In the genomic region with DNA sequence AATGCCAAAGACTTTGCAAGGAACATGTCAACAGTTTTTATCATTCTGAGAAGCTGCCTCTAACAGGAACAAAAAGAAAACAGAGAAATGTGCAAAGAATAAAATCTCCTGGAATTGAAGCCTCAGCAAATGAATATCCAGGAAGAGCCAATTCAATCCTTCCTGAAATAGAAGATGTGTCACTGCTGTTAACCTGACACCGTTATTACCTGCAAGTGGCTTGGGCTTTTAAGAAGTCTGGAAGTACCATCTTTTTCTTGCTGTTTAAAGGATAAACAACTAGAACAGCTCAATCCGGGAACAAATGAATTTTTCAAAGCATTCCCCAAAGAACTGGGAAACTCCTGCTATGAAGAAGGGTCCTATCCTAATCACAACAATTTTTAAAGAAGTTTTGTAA, we compare ENCODE assay signal across 34 cellular contexts.
"Had no signal": no experiment of that assay in that cellular context is flagged by ENCODE, and none has a peak within 500 bp of the region (broad histone marks: within the 10 kb centered on the region; RNA-seq: fewer than 3 reads in every experiment).

No MANE protein-coding gene starts in this region.

- H3K27me3 Mint-ChIP-seq: activated naive CD4-positive, alpha-beta T cell treated with anti-CD3 and anti-CD28 coated beads, Interleukin-2, amount 10 ng/mL, durations not matched to agents 7 days and 5 days had no signal

- H3K27ac ChIP-seq: brain microvascular endothelial cell, coronary artery, pancreas, prostate gland, right atrium auricular region, suprapubic skin had no signal

- H3K4me1 ChIP-seq: heart left ventricle, pancreas, right atrium auricular region, suprapubic skin had no signal

- H3K36me3 ChIP-seq: ascending aorta, brain microvascular endothelial cell, heart left ventricle, pancreas, prostate gland, right atrium auricular region, stomach, suprapubic skin, tibial artery had no signal

- DNase-seq: activated CD4-positive, alpha-beta memory T cell treated with anti-CD3 and anti-CD28 coated beads for 36 hours; activated CD4-positive, alpha-beta T cell treated with anti-CD3 and anti-CD28 coated beads, Interleukin-2, amount 10 ng/mL, durations not matched to agents 24 days and 14 days; activated CD4-positive, CD25-positive, alpha-beta regulatory T cell treated with anti-CD3 and anti-CD28 coated beads, Interleukin-2, amount 50 U/mL, for 72 hours; activated CD8-positive, alpha-beta memory T cell treated with anti-CD3 and anti-CD28 coated beads, Interleukin-2, amount 50 U/mL, for 4 hours; activated effector memory CD4-positive, alpha-beta T cell treated with anti-CD3 and anti-CD28 coated beads, Interleukin-2, amount 50 U/mL, for 16 hours; activated naive CD4-positive, alpha-beta T cell treated with anti-CD3 and anti-CD28 coated beads, Interleukin-2, amount 10 ng/mL, durations not matched to agents 7 days and 5 days; activated naive CD8-positive, alpha-beta T cell treated with anti-CD3 and anti-CD28 coated beads, Interleukin-2, amount 10 ng/mL, durations not matched to agents 7 days and 5 days; activated T-cell treated with anti-CD3 and anti-CD28 coated beads, Interleukin-2, amount 50 U/mL, for 1 hour; brain microvascular endothelial cell; dorsolateral prefrontal cortex; effector memory CD4-positive, alpha-beta T cell; heart left ventricle; hypothalamus; immature natural killer cell; kidney; left colon; naive thymus-derived CD4-positive, alpha-beta T cell; nucleus accumbens; pancreas; stimulated activated CD4-positive, alpha-beta T cell treated with anti-CD3 and anti-CD28 coated beads, Interleukin-15, amount 100 ng/mL, for 24 hours; stimulated activated CD4-positive, alpha-beta T cell treated with anti-CD3 and anti-CD28 coated beads, Interleukin-2, amount 100 ng/mL, for 24 hours; stimulated activated naive B cell treated with anti-CD40 and anti-IgM and Interleukin-4, amounts not matched to agents 10 μg/mL and 1 μg/mL and 100 μg/mL, for 72 hours; stomach; T-helper 9 cell; tibial artery had no signal

- ATAC-seq: heart left ventricle; left colon; naive thymus-derived CD4-positive, alpha-beta T cell; pancreas; stimulated activated naive B cell treated with anti-CD40 and anti-IgM and Interleukin-4, amounts not matched to agents 10 μg/mL and 1 μg/mL and 100 μg/mL, for 72 hours had no signal

- H3K9me3 ChIP-seq: ascending aorta, pancreas, prostate gland, suprapubic skin, tibial artery had no signal

- H3K4me3 Mint-ChIP-seq: activated CD4-positive, alpha-beta memory T cell treated with anti-CD3 and anti-CD28 coated beads for 36 hours; activated CD4-positive, alpha-beta T cell treated with anti-CD3 and anti-CD28 coated beads, Interleukin-2, amount 10 ng/mL, durations not matched to agents 24 days and 14 days; activated naive CD4-positive, alpha-beta T cell treated with anti-CD3 and anti-CD28 coated beads, Interleukin-2, amount 10 ng/mL, durations not matched to agents 7 days and 5 days; activated naive CD8-positive, alpha-beta T cell treated with anti-CD3 and anti-CD28 coated beads, Interleukin-2, amount 10 ng/mL, durations not matched to agents 7 days and 5 days; activated T-helper 1 cell treated with anti-CD3 and anti-CD28 coated beads, Interleukin-12 subunit alpha, Interleukin-12 subunit beta, Interleukin-2, Interleukin-4 antibody, amounts not matched to agents 30 ng/mL and 10 ng/mL and 1 ng/mL, durations not matched to agents 14 hours and 24 hours and 36 hours; immature natural killer cell; mesothelial cell of epicardium; naive thymus-derived CD4-positive, alpha-beta T cell; neural crest cell; stimulated activated naive B cell treated with anti-CD40 and anti-IgM and Interleukin-4, amounts not matched to agents 10 μg/mL and 1 μg/mL and 100 μg/mL, for 72 hours; T-helper 1 cell treated with Interleukin-12 subunit alpha and Interleukin-12 subunit beta and Interleukin-4 antibody, amounts not matched to agents 30 μg/mL and 1 μg/mL, for 36 hours had no signal

- H3K4me3 ChIP-seq: ascending aorta, coronary artery, dorsolateral prefrontal cortex, heart left ventricle, pancreas, prostate gland, right atrium auricular region, stomach, suprapubic skin, tibial artery had no signal

- H3K36me3 Mint-ChIP-seq: activated CD4-positive, alpha-beta memory T cell treated with anti-CD3 and anti-CD28 coated beads for 36 hours; activated naive CD4-positive, alpha-beta T cell treated with anti-CD3 and anti-CD28 coated beads, Interleukin-2, amount 10 ng/mL, durations not matched to agents 7 days and 5 days; activated naive CD8-positive, alpha-beta T cell treated with anti-CD3 and anti-CD28 coated beads, Interleukin-2, amount 10 ng/mL, durations not matched to agents 7 days and 5 days; immature natural killer cell; naive thymus-derived CD4-positive, alpha-beta T cell; stimulated activated naive B cell treated with anti-CD40 and anti-IgM and Interleukin-4, amounts not matched to agents 10 μg/mL and 1 μg/mL and 100 μg/mL, for 72 hours had no signal

- H3K4me1 Mint-ChIP-seq: activated CD4-positive, alpha-beta T cell treated with anti-CD3 and anti-CD28 coated beads, Interleukin-2, amount 10 ng/mL, durations not matched to agents 24 days and 14 days; activated naive CD4-positive, alpha-beta T cell treated with anti-CD3 and anti-CD28 coated beads, Interleukin-2, amount 10 ng/mL, durations not matched to agents 7 days and 5 days; activated naive CD8-positive, alpha-beta T cell treated with anti-CD3 and anti-CD28 coated beads, Interleukin-2, amount 10 ng/mL, durations not matched to agents 7 days and 5 days; immature natural killer cell; naive thymus-derived CD4-positive, alpha-beta T cell; neural crest cell; stimulated activated naive B cell treated with anti-CD40 and anti-IgM and Interleukin-4, amounts not matched to agents 10 μg/mL and 1 μg/mL and 100 μg/mL, for 72 hours had no signal

- H3K9me3 Mint-ChIP-seq: activated CD4-positive, alpha-beta memory T cell treated with anti-CD3 and anti-CD28 coated beads for 36 hours; activated CD4-positive, alpha-beta T cell treated with anti-CD3 and anti-CD28 coated beads, Interleukin-2, amount 10 ng/mL, durations not matched to agents 24 days and 14 days; activated naive CD4-positive, alpha-beta T cell treated with anti-CD3 and anti-CD28 coated beads, Interleukin-2, amount 10 ng/mL, durations not matched to agents 7 days and 5 days; activated T-helper 1 cell treated with anti-CD3 and anti-CD28 coated beads, Interleukin-12 subunit alpha, Interleukin-12 subunit beta, Interleukin-2, Interleukin-4 antibody, amounts not matched to agents 30 ng/mL and 10 ng/mL and 1 ng/mL, durations not matched to agents 14 hours and 24 hours and 36 hours; T-helper 1 cell treated with Interleukin-12 subunit alpha and Interleukin-12 subunit beta and Interleukin-4 antibody, amounts not matched to agents 30 μg/mL and 1 μg/mL, for 36 hours had no signal

- H3K27ac Mint-ChIP-seq: activated CD4-positive, alpha-beta memory T cell treated with anti-CD3 and anti-CD28 coated beads for 36 hours; activated CD4-positive, alpha-beta T cell treated with anti-CD3 and anti-CD28 coated beads, Interleukin-2, amount 10 ng/mL, durations not matched to agents 24 days and 14 days; activated naive CD4-positive, alpha-beta T cell treated with anti-CD3 and anti-CD28 coated beads, Interleukin-2, amount 10 ng/mL, durations not matched to agents 7 days and 5 days; activated naive CD8-positive, alpha-beta T cell treated with anti-CD3 and anti-CD28 coated beads, Interleukin-2, amount 10 ng/mL, durations not matched to agents 7 days and 5 days; activated T-helper 1 cell treated with anti-CD3 and anti-CD28 coated beads, Interleukin-12 subunit alpha, Interleukin-12 subunit beta, Interleukin-2, Interleukin-4 antibody, amounts not matched to agents 30 ng/mL and 10 ng/mL and 1 ng/mL, durations not matched to agents 14 hours and 24 hours and 36 hours; immature natural killer cell; naive thymus-derived CD4-positive, alpha-beta T cell; stimulated activated naive B cell treated with anti-CD40 and anti-IgM and Interleukin-4, amounts not matched to agents 10 μg/mL and 1 μg/mL and 100 μg/mL, for 72 hours; T-helper 1 cell treated with Interleukin-12 subunit alpha and Interleukin-12 subunit beta and Interleukin-4 antibody, amounts not matched to agents 30 μg/mL and 1 μg/mL, for 36 hours had no signal

- H3K27me3 ChIP-seq: ascending aorta, brain microvascular endothelial cell, dorsolateral prefrontal cortex, pancreas, right atrium auricular region, stomach, tibial artery had no signal
